In the genomic region with DNA sequence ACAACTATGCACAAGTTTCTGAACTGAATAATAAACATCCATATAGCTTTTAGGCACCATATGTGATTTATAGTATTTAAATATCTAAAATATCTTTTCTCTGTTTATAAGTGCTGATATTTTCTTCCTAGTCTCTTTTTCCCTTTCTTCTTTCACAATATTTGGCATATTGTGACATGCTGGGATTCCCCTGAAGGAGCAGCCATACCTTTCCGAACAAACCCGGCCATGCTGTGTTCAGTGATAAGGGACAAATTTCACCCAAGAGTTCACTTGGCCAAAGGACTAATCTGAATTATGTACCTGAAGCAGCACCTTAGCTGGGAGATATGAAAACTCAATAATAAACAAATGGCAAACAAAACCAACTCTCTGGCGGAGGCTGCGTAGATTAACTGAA, we compare ENCODE assay signal across 17 cellular contexts.
"Had no signal": no experiment of that assay in that cellular context is flagged by ENCODE, and none has a peak within 500 bp of the region (broad histone marks: within the 10 kb centered on the region; RNA-seq: fewer than 3 reads in every experiment).

No MANE protein-coding gene starts in this region.

- H3K36me3 Mint-ChIP-seq: immature natural killer cell had no signal

- H3K27ac Mint-ChIP-seq: immature natural killer cell had no signal

- DNase-seq: dermis blood vessel endothelial cell; dorsolateral prefrontal cortex; effector CD4-positive, alpha-beta T cell; effector memory CD4-positive, alpha-beta T cell; foreskin keratinocyte; heart left ventricle; hippocampal formation; immature natural killer cell; left cardiac atrium; left lung; left ventricle myocardium superior; lower lobe of right lung; mesendoderm; midbrain had no signal

- H3K27ac ChIP-seq: coronary artery, dorsolateral prefrontal cortex, esophagus muscularis mucosa, foreskin keratinocyte, gastroesophageal sphincter, heart left ventricle, left lung, lower lobe of right lung had no signal

- H3K27me3 ChIP-seq: esophagus muscularis mucosa, foreskin keratinocyte, gastroesophageal sphincter, heart left ventricle, left lung had no signal

- H3K36me3 ChIP-seq: esophagus muscularis mucosa, gastroesophageal sphincter, heart left ventricle, left lung, lower lobe of right lung had no signal

- H3K4me1 ChIP-seq: esophagus muscularis mucosa, gastroesophageal sphincter, left lung, lower lobe of right lung had no signal

- H3K4me3 ChIP-seq: coronary artery, dorsolateral prefrontal cortex, esophagus muscularis mucosa, gastroesophageal sphincter, heart left ventricle, left lung, lower lobe of right lung had no signal

- H3K4me3 Mint-ChIP-seq: immature natural killer cell had no signal

- ATAC-seq: foreskin keratinocyte, gastroesophageal sphincter, heart left ventricle, left cardiac atrium, left lung, left ventricle myocardium superior, lower lobe of right lung had no signal

- H3K9me3 ChIP-seq: esophagus muscularis mucosa, gastroesophageal sphincter, left lung, lower lobe of right lung had no signal

- H3K4me1 Mint-ChIP-seq: immature natural killer cell had no signal
